ENCODE assay signal across 31 cellular contexts in genomic region chr2:33188799-33189198, GRCh38.
"Had no signal": no experiment of that assay in that cellular context is flagged by ENCODE, and none has a peak within 500 bp of the region (broad histone marks: within the 10 kb centered on the region; RNA-seq: fewer than 3 reads in every experiment).

No MANE protein-coding gene starts in this region.

- H3K27me3 Mint-ChIP-seq: progenitor cell of endocrine pancreas had no signal

- H3K79me2 ChIP-seq: parathyroid adenoma had no signal

- H3K4me1 Mint-ChIP-seq: naive thymus-derived CD8-positive, alpha-beta T cell; stimulated activated effector memory CD8-positive, alpha-beta T cell treated with anti-CD3 and anti-CD28 coated beads, Interleukin-12 subunit alpha, Interleukin-12 subunit beta, amount 100 ng/mL, for 72 hours; stimulated activated naive B cell treated with anti-CD40 and anti-IgM and Interleukin-4, amounts not matched to agents 10 μg/mL and 1 μg/mL and 100 μg/mL, for 72 hours had no signal

- FAIRE-seq: small intestine, urothelium cell line had no signal

- H3K9me3 Mint-ChIP-seq: naive thymus-derived CD8-positive, alpha-beta T cell; natural killer cell treated with Interleukin-12 subunit alpha and Interleukin-12 subunit beta and Interleukin-15 and Interleukin-18, amount 100 ng/mL, for 72 hours; nephron progenitor cell; neural crest cell; stimulated activated effector memory CD8-positive, alpha-beta T cell treated with anti-CD3 and anti-CD28 coated beads, Interleukin-12 subunit alpha, Interleukin-12 subunit beta, amount 100 ng/mL, for 72 hours; stimulated activated naive B cell treated with anti-CD40 and anti-IgM and Interleukin-4, amounts not matched to agents 10 μg/mL and 1 μg/mL and 100 μg/mL, for 72 hours; stimulated activated naive CD8-positive, alpha-beta T cell treated with anti-CD3 and anti-CD28 coated beads, Interleukin-15, Interleukin-2, amounts not matched to agents 100 ng/mL and 50 ng/mL, for 24 hours had no signal

- H3K27ac ChIP-seq: neutrophil, ovary, parathyroid adenoma, psoas muscle, right lobe of liver, sigmoid colon, stomach, thoracic aorta, thyroid gland, tibial nerve, upper lobe of left lung, vagina had no signal

- H3K4me1 ChIP-seq: parathyroid adenoma, psoas muscle, right lobe of liver, thyroid gland, tibial nerve, upper lobe of left lung had no signal

- H3K27me3 ChIP-seq: neutrophil, ovary, right lobe of liver, sigmoid colon, stomach, thyroid gland, tibial nerve, upper lobe of left lung, vagina had no signal

- H2AFZ ChIP-seq: parathyroid adenoma had no signal

- H3K27ac Mint-ChIP-seq: naive thymus-derived CD8-positive, alpha-beta T cell; natural killer cell treated with Interleukin-12 subunit alpha and Interleukin-12 subunit beta and Interleukin-15 and Interleukin-18, amount 100 ng/mL, for 72 hours; nephron progenitor cell; progenitor cell of endocrine pancreas; stimulated activated effector memory CD8-positive, alpha-beta T cell treated with anti-CD3 and anti-CD28 coated beads, Interleukin-12 subunit alpha, Interleukin-12 subunit beta, amount 100 ng/mL, for 72 hours; stimulated activated naive B cell treated with anti-CD40 and anti-IgM and Interleukin-4, amounts not matched to agents 10 μg/mL and 1 μg/mL and 100 μg/mL, for 72 hours; stimulated activated naive CD8-positive, alpha-beta T cell treated with anti-CD3 and anti-CD28 coated beads, Interleukin-15, Interleukin-2, amounts not matched to agents 100 ng/mL and 50 ng/mL, for 24 hours had no signal

- H3K36me3 ChIP-seq: ovary, right lobe of liver, thyroid gland had no signal

- H3K9ac ChIP-seq: parathyroid adenoma had no signal

- H3K4me3 Mint-ChIP-seq: naive thymus-derived CD8-positive, alpha-beta T cell; natural killer cell treated with Interleukin-12 subunit alpha and Interleukin-12 subunit beta and Interleukin-15 and Interleukin-18, amount 100 ng/mL, for 72 hours; nephron progenitor cell; neural crest cell; stimulated activated effector memory CD8-positive, alpha-beta T cell treated with anti-CD3 and anti-CD28 coated beads, Interleukin-12 subunit alpha, Interleukin-12 subunit beta, amount 100 ng/mL, for 72 hours; stimulated activated naive B cell treated with anti-CD40 and anti-IgM and Interleukin-4, amounts not matched to agents 10 μg/mL and 1 μg/mL and 100 μg/mL, for 72 hours; stimulated activated naive CD8-positive, alpha-beta T cell treated with anti-CD3 and anti-CD28 coated beads, Interleukin-15, Interleukin-2, amounts not matched to agents 100 ng/mL and 50 ng/mL, for 24 hours had no signal

- DNase-seq: naive thymus-derived CD8-positive, alpha-beta T cell; nephron progenitor cell; nucleus accumbens; ovary; posterior cingulate gyrus; psoas muscle; right cardiac atrium; right lobe of liver; sigmoid colon; small intestine; stimulated activated CD4-positive, alpha-beta T cell treated with anti-CD3 and anti-CD28 coated beads, Interleukin-15, amount 100 ng/mL, for 24 hours; stimulated activated CD4-positive, alpha-beta T cell treated with anti-CD3 and anti-CD28 coated beads, Interleukin-2, amount 100 ng/mL, for 24 hours; stimulated activated CD4-positive, alpha-beta T cell treated with anti-CD3 and anti-CD28 coated beads, Interleukin-2, amount 100 ng/mL, for 48 hours; stimulated activated CD4-positive, alpha-beta T cell treated with anti-CD3 and anti-CD28 coated beads, Interleukin-4, amount 100 ng/mL, for 24 hours; stimulated activated naive B cell treated with anti-CD40 and anti-IgM and Interleukin-4, amounts not matched to agents 10 μg/mL and 1 μg/mL and 100 μg/mL, for 72 hours; stimulated activated naive CD4-positive, alpha-beta T cell treated with Interleukin-2 at 50 U/mL for 16 hours; stomach; thyroid gland; trophoblast cell; upper lobe of left lung had no signal

- H3K9me3 ChIP-seq: neutrophil, ovary, psoas muscle, right lobe of liver, sigmoid colon, stomach, thoracic aorta, thyroid gland, tibial nerve, upper lobe of left lung, vagina had no signal

- ATAC-seq: naive thymus-derived CD8-positive, alpha-beta T cell; natural killer cell treated with Interleukin-12 subunit alpha and Interleukin-12 subunit beta and Interleukin-15 and Interleukin-18, amount 100 ng/mL, for 72 hours; psoas muscle; right cardiac atrium; right lobe of liver; stimulated activated effector memory CD8-positive, alpha-beta T cell treated with anti-CD3 and anti-CD28 coated beads, Interleukin-12 subunit alpha, Interleukin-12 subunit beta, amount 100 ng/mL, for 72 hours; stimulated activated naive B cell treated with anti-CD40 and anti-IgM and Interleukin-4, amounts not matched to agents 10 μg/mL and 1 μg/mL and 100 μg/mL, for 72 hours had no signal

- H3K36me3 Mint-ChIP-seq: naive thymus-derived CD8-positive, alpha-beta T cell; natural killer cell treated with Interleukin-12 subunit alpha and Interleukin-12 subunit beta and Interleukin-15 and Interleukin-18, amount 100 ng/mL, for 72 hours; stimulated activated effector memory CD8-positive, alpha-beta T cell treated with anti-CD3 and anti-CD28 coated beads, Interleukin-12 subunit alpha, Interleukin-12 subunit beta, amount 100 ng/mL, for 72 hours; stimulated activated naive B cell treated with anti-CD40 and anti-IgM and Interleukin-4, amounts not matched to agents 10 μg/mL and 1 μg/mL and 100 μg/mL, for 72 hours had no signal

- H3K4me3 ChIP-seq: ovary, psoas muscle, right lobe of liver, sigmoid colon, stomach, thoracic aorta, thyroid gland, tibial nerve, upper lobe of left lung, vagina had no signal
